1 cellular context compared by ENCODE assay signal in the genomic region with DNA sequence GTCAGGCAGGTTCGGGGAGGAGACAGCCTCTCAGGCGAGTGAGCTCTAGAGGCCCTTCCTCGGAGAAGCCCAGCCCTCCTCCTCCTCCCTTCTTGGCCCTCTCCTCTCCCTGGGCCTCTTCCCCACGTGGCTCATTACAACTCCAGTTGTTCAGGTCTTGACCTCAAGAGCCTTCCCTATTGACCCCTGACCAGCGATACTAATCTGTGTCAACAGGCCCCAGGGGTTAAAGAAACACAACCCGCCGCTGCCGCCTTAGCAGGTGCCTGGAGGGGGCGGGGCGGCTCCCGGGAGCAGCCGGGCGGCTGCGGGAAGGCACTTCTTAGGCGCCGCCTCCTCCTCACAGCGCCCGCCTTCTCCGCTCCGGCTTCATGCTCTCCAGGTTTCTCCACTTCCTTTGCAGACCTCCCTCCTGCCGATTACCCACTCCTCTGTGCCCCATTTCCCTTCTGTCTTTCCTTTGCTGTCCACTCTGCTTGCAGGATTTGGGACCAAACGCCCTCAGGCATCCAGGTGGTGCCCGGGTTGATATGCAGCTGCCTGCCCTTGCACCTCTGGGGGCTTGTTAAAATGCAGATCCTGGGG.
TF ChIP-seq lines count a peak whose summit lies in the region.

No MANE protein-coding gene starts in this region.

TF ChIP-seq in HepG2, 621 proteins besides CTCF, POLR2A, EP300 and RAD21 (continued from another document and continues in another):
- TF ChIP-seq, protein P1, sequence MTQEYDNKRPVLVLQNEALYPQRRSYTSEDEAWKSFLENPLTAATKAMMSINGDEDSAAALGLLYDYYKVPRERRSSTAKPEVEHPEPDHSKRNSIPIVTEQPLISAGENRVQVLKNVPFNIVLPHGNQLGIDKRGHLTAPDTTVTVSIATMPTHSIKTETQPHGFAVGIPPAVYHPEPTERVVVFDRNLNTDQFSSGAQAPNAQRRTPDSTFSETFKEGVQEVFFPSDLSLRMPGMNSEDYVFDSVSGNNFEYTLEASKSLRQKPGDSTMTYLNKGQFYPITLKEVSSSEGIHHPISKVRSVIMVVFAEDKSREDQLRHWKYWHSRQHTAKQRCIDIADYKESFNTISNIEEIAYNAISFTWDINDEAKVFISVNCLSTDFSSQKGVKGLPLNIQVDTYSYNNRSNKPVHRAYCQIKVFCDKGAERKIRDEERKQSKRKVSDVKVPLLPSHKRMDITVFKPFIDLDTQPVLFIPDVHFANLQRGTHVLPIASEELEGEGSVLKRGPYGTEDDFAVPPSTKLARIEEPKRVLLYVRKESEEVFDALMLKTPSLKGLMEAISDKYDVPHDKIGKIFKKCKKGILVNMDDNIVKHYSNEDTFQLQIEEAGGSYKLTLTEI (CRISPR knock-in tag; conservative IDR thresholded peaks at IDR 0.05), result no peak
- TF ChIP-seq ZNF224 (CRISPR knock-in tag; IDR thresholded peaks at IDR 0.05), result no peak
- TF ChIP-seq HHEX (CRISPR knock-in tag; IDR thresholded peaks at IDR 0.05), result peak; percentile 95
- TF ChIP-seq TBX2 (CRISPR knock-in tag; IDR thresholded peaks at IDR 0.05; ENCODE audit: borderline replicate concordance), result peak; percentile 88
- peak; percentile 96 for TF ChIP-seq RXRA (CRISPR knock-in tag; IDR thresholded peaks at IDR 0.05)
- TF ChIP-seq ZFP36L2 (CRISPR knock-in tag; IDR thresholded peaks at IDR 0.05), result no peak
- no peak for TF ChIP-seq ZNF547 (CRISPR knock-in tag; IDR thresholded peaks at IDR 0.05)
- TF ChIP-seq JUNB (CRISPR knock-in tag; IDR thresholded peaks at IDR 0.05; ENCODE audit: borderline replicate concordance), result no peak
- no peak for TF ChIP-seq TSC22D2 (CRISPR knock-in tag; IDR thresholded peaks at IDR 0.05; ENCODE audit: borderline replicate concordance)
- peak; percentile 55 for TF ChIP-seq CREM (IDR thresholded peaks at IDR 0.05)
- TF ChIP-seq CREM (CRISPR knock-in tag; IDR thresholded peaks at IDR 0.05), result no peak
- TF ChIP-seq HES4 (CRISPR knock-in tag; IDR thresholded peaks at IDR 0.05; ENCODE audit: borderline replicate concordance), result no peak
- TF ChIP-seq, protein P2, sequence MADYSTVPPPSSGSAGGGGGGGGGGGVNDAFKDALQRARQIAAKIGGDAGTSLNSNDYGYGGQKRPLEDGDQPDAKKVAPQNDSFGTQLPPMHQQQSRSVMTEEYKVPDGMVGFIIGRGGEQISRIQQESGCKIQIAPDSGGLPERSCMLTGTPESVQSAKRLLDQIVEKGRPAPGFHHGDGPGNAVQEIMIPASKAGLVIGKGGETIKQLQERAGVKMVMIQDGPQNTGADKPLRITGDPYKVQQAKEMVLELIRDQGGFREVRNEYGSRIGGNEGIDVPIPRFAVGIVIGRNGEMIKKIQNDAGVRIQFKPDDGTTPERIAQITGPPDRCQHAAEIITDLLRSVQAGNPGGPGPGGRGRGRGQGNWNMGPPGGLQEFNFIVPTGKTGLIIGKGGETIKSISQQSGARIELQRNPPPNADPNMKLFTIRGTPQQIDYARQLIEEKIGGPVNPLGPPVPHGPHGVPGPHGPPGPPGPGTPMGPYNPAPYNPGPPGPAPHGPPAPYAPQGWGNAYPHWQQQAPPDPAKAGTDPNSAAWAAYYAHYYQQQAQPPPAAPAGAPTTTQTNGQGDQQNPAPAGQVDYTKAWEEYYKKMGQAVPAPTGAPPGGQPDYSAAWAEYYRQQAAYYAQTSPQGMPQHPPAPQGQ (CRISPR knock-in tag; IDR thresholded peaks at IDR 0.05; ENCODE audit: borderline replicate concordance), result no peak
- TF ChIP-seq, protein P3, sequence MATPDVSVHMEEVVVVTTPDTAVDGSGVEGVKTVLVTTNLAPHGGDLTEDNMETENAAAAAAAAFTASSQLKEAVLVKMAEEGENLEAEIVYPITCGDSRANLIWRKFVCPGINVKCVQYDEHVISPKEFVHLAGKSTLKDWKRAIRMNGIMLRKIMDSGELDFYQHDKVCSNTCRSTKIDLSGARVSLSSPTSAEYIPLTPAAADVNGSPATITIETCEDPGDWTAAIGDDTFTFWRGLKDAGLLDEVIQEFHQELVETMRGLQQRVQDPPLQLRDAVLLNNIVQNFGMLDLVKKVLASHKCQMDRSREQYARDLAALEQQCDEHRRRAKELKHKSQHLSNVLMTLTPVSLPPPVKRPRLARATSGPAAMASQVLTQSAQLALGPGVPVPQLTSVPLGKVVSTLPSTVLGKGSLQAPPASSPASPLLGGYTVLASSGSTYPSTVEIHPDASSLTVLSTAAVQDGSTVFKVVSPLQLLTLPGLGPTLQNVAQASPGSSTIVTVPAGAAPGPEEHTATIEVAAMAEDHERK (CRISPR knock-in tag; IDR thresholded peaks at IDR 0.05; ENCODE audit: low read depth), result no peak
- TF ChIP-seq, protein P4, sequence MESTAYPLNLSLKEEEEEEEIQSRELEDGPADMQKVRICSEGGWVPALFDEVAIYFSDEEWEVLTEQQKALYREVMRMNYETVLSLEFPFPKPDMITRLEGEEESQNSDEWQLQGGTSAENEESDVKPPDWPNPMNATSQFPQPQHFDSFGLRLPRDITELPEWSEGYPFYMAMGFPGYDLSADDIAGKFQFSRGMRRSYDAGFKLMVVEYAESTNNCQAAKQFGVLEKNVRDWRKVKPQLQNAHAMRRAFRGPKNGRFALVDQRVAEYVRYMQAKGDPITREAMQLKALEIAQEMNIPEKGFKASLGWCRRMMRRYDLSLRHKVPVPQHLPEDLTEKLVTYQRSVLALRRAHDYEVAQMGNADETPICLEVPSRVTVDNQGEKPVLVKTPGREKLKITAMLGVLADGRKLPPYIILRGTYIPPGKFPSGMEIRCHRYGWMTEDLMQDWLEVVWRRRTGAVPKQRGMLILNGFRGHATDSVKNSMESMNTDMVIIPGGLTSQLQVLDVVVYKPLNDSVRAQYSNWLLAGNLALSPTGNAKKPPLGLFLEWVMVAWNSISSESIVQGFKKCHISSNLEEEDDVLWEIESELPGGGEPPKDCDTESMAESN (CRISPR knock-in tag; conservative IDR thresholded peaks at IDR 0.05), result no peak
- TF ChIP-seq, protein P5, sequence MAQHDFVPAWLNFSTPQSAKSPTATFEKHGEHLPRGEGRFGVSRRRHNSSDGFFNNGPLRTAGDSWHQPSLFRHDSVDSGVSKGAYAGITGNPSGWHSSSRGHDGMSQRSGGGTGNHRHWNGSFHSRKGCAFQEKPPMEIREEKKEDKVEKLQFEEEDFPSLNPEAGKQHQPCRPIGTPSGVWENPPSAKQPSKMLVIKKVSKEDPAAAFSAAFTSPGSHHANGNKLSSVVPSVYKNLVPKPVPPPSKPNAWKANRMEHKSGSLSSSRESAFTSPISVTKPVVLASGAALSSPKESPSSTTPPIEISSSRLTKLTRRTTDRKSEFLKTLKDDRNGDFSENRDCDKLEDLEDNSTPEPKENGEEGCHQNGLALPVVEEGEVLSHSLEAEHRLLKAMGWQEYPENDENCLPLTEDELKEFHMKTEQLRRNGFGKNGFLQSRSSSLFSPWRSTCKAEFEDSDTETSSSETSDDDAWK (CRISPR knock-in tag; IDR thresholded peaks at IDR 0.05), result no peak
- TF ChIP-seq NPAS2 (CRISPR knock-in tag; IDR thresholded peaks at IDR 0.05; ENCODE audit: borderline replicate concordance), result no peak
- TF ChIP-seq ZNF607 (CRISPR knock-in tag; IDR thresholded peaks at IDR 0.05; ENCODE audit: borderline replicate concordance), result no peak
- TF ChIP-seq ZNF446 (CRISPR knock-in tag; IDR thresholded peaks at IDR 0.05), result no peak
- no peak for TF ChIP-seq NR3C1 (CRISPR knock-in tag; IDR thresholded peaks at IDR 0.05)
- no peak for TF ChIP-seq NFE2L1 (CRISPR knock-in tag; IDR thresholded peaks at IDR 0.05; ENCODE audit: borderline replicate concordance)
- TF ChIP-seq ZNF672 (CRISPR knock-in tag; IDR thresholded peaks at IDR 0.05), result no peak
- TF ChIP-seq CAMTA2 (CRISPR knock-in tag; IDR thresholded peaks at IDR 0.05; ENCODE audit: borderline replicate concordance), result no peak
- peak; percentile 95 for TF ChIP-seq SNAI1 (CRISPR knock-in tag; IDR thresholded peaks at IDR 0.05; ENCODE audit: borderline replicate concordance)
- TF ChIP-seq, protein P6, sequence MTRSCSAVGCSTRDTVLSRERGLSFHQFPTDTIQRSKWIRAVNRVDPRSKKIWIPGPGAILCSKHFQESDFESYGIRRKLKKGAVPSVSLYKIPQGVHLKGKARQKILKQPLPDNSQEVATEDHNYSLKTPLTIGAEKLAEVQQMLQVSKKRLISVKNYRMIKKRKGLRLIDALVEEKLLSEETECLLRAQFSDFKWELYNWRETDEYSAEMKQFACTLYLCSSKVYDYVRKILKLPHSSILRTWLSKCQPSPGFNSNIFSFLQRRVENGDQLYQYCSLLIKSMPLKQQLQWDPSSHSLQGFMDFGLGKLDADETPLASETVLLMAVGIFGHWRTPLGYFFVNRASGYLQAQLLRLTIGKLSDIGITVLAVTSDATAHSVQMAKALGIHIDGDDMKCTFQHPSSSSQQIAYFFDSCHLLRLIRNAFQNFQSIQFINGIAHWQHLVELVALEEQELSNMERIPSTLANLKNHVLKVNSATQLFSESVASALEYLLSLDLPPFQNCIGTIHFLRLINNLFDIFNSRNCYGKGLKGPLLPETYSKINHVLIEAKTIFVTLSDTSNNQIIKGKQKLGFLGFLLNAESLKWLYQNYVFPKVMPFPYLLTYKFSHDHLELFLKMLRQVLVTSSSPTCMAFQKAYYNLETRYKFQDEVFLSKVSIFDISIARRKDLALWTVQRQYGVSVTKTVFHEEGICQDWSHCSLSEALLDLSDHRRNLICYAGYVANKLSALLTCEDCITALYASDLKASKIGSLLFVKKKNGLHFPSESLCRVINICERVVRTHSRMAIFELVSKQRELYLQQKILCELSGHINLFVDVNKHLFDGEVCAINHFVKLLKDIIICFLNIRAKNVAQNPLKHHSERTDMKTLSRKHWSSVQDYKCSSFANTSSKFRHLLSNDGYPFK (CRISPR knock-in tag; IDR thresholded peaks at IDR 0.05; ENCODE audit: borderline replicate concordance), result no peak
- TF ChIP-seq, protein P7, sequence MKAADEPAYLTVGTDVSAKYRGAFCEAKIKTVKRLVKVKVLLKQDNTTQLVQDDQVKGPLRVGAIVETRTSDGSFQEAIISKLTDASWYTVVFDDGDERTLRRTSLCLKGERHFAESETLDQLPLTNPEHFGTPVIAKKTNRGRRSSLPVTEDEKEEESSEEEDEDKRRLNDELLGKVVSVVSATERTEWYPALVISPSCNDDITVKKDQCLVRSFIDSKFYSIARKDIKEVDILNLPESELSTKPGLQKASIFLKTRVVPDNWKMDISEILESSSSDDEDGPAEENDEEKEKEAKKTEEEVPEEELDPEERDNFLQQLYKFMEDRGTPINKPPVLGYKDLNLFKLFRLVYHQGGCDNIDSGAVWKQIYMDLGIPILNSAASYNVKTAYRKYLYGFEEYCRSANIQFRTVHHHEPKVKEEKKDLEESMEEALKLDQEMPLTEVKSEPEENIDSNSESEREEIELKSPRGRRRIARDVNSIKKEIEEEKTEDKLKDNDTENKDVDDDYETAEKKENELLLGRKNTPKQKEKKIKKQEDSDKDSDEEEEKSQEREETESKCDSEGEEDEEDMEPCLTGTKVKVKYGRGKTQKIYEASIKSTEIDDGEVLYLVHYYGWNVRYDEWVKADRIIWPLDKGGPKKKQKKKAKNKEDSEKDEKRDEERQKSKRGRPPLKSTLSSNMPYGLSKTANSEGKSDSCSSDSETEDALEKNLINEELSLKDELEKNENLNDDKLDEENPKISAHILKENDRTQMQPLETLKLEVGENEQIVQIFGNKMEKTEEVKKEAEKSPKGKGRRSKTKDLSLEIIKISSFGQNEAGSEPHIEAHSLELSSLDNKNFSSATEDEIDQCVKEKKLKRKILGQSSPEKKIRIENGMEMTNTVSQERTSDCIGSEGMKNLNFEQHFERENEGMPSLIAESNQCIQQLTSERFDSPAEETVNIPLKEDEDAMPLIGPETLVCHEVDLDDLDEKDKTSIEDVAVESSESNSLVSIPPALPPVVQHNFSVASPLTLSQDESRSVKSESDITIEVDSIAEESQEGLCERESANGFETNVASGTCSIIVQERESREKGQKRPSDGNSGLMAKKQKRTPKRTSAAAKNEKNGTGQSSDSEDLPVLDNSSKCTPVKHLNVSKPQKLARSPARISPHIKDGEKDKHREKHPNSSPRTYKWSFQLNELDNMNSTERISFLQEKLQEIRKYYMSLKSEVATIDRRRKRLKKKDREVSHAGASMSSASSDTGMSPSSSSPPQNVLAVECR (CRISPR knock-in tag; IDR thresholded peaks at IDR 0.05; ENCODE audit: borderline replicate concordance), result peak; percentile 62; the same call in 1 of the 2 replicates
- TF ChIP-seq, protein P8, sequence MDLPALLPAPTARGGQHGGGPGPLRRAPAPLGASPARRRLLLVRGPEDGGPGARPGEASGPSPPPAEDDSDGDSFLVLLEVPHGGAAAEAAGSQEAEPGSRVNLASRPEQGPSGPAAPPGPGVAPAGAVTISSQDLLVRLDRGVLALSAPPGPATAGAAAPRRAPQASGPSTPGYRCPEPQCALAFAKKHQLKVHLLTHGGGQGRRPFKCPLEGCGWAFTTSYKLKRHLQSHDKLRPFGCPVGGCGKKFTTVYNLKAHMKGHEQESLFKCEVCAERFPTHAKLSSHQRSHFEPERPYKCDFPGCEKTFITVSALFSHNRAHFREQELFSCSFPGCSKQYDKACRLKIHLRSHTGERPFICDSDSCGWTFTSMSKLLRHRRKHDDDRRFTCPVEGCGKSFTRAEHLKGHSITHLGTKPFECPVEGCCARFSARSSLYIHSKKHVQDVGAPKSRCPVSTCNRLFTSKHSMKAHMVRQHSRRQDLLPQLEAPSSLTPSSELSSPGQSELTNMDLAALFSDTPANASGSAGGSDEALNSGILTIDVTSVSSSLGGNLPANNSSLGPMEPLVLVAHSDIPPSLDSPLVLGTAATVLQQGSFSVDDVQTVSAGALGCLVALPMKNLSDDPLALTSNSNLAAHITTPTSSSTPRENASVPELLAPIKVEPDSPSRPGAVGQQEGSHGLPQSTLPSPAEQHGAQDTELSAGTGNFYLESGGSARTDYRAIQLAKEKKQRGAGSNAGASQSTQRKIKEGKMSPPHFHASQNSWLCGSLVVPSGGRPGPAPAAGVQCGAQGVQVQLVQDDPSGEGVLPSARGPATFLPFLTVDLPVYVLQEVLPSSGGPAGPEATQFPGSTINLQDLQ (CRISPR knock-in tag; IDR thresholded peaks at IDR 0.05), result 0 out of 2 replicates have a peak, but pooled peaks have one; percentile 42
- no peak for TF ChIP-seq MAF1 (CRISPR knock-in tag; IDR thresholded peaks at IDR 0.05; ENCODE audit: borderline replicate concordance)
- peak; percentile 95 to 99 for TF ChIP-seq NR2F1 (CRISPR knock-in tag; IDR thresholded peaks at IDR 0.05)
